In the genomic region with DNA sequence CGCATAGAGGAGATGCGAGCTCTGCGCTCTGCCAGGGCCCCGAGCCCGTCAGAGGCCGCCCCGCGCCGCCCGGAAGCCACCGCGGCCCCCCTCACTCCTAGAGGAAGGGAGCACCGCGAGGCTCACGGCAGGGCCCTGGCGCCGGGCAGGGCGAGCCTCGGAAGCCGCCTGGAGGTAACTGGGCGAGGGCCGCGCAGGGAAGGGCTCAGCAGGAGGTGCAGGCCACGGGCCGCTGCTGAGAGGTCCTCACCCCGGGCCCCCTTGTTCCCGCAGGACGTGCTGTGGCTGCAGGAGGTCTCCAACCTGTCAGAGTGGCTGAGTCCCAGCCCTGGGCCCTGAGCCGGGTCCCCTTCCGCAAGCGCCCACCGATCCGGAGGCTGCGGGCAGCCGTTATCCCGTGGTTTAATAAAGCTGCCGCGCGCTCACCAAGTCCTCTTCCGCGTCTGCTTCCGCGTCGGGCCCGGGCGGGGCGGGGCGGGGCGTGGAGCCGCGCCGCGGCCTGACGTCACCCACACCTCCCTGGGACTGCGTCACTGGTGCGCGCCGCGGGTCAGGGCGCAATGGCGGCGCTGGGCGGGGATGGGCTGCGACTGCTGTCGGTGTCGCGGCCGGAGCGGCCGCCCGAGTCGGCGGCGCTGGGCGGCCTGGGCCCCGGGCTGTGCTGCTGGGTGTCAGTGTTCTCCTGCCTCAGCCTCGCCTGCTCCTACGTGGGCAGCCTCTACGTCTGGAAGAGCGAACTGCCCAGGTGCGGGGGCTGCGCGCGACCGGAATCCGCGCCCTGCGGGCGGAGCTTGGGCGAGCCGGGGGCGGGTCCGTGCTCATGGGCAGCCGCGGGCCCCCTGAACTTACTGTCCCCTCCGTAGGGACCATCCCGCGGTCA, we compare ENCODE assay signal across 8 cellular contexts. TPM values are rescaled to one million over a fixed set of nuclear protein-coding genes. Genes with fewer than 3 reads are reported as not detected.
DNase-seq lines count a peak whose midpoint lies in the region; ATAC-seq and TF ChIP-seq lines count a peak whose summit lies in the region.

TSS of gene RCE1 (plus strand) at position 546 of the 880 bp plus-strand sequence. CDS start at position 561, 15 bp downstream.

- peaks cover 13% of the 10 kb centered on the region for H3K36me3 ChIP-seq in H7 (replicated peaks; ENCODE audit: control insufficient read depth, insufficient read depth, low read length)

- H3K27me3 ChIP-seq in H7 (ENCODE audit: control insufficient read depth, insufficient read depth, low read length), result no peaks in the 10 kb centered on the region

- peak; percentile 93 for ATAC-seq in omental fat pad (ENCODE audit: low FRiP score)

- H3K27ac ChIP-seq in temporal lobe (ENCODE audit: low read depth, low read length), result peak within 1 kb of the TSS; percentile 90

- no peaks in the 10 kb centered on the region for H3K9me3 Mint-ChIP-seq in activated naive CD4-positive, alpha-beta T cell treated with anti-CD3 and anti-CD28 coated beads for 36 hours

- no peak for TF ChIP-seq CTCF in omental fat pad (IDR thresholded peaks at IDR 0.05)

- peak within 1 kb of the TSS; percentile 90 for H3K27ac Mint-ChIP-seq in activated naive CD4-positive, alpha-beta T cell treated with anti-CD3 and anti-CD28 coated beads for 36 hours

- peak within 1 kb of the TSS; percentile 87 for H3K4me3 Mint-ChIP-seq in activated naive CD4-positive, alpha-beta T cell treated with anti-CD3 and anti-CD28 coated beads for 36 hours

- in situ Hi-C loops in G401 (cut with HindIII; ENCODE audit: low sequenced_read_pairs), result no loop called here

- no peaks in the 10 kb centered on the region for H3K27me3 Mint-ChIP-seq in activated naive CD4-positive, alpha-beta T cell treated with anti-CD3 and anti-CD28 coated beads for 36 hours (ENCODE audit: low read depth)

- intact Hi-C loops in activated naive CD4-positive, alpha-beta T cell treated with anti-CD3 and anti-CD28 coated beads for 36 hours (cut with micrococcal nuclease), result loop anchor here (1.0 to 5.0 kb wide), 7 partner anchors 13 to 276 kb away; partner anchors contain the start of genes KDM2A, PC and RBM14

- peaks cover 21% of the 10 kb centered on the region for H3K36me3 Mint-ChIP-seq in activated naive CD4-positive, alpha-beta T cell treated with anti-CD3 and anti-CD28 coated beads for 36 hours (ENCODE audit: low read depth)

- peak within 1 kb of the TSS; percentile 100 for H3K4me3 ChIP-seq in H7 (ENCODE audit: insufficient read depth, low read depth, low read length)

- H3K4me1 Mint-ChIP-seq in activated naive CD4-positive, alpha-beta T cell treated with anti-CD3 and anti-CD28 coated beads for 36 hours (ENCODE audit: low read depth), result peaks cover 47% of the 10 kb centered on the region

- DNase-seq in G401 (ENCODE audit: low spot score), result peak; percentile 86
- peak; percentile 99 for DNase-seq in H7
- peak; percentile 85 for DNase-seq in M059J (ENCODE audit: low read depth)
- peak; percentile 84 for DNase-seq in SK-N-DZ (ENCODE audit: low spot score)
- peak; percentile 91 for DNase-seq in activated naive CD4-positive, alpha-beta T cell treated with anti-CD3 and anti-CD28 coated beads for 36 hours
- DNase-seq in germinal center (ENCODE audit: low spot score), result peak; percentile 94
- DNase-seq in omental fat pad (ENCODE audit: low spot score), result peak; percentile 68

- CTCF ChIA-PET in activated naive CD4-positive, alpha-beta T cell treated with anti-CD3 and anti-CD28 coated beads for 36 hours (lab: Charles Lee), result interaction anchor here (1.2 to 1.8 kb wide), 3 partner anchors 10 to 133 kb away, joined by 3 to 5 read pairs (median 4); no protein-coding TSS in a partner anchor

RNA-seq across cellular contexts. Expression of gene RCE1, which starts in this region (rescaled TPM):
- total RNA-seq in G401 (2014; rRNA removed; shearing (Covaris generic)), result 32.7 and 40.2 TPM in 2 replicates
- total RNA-seq in H7 (2014; rRNA removed; shearing (Covaris generic)), result 43.1 and 50.6 TPM in 2 replicates
- total RNA-seq in M059J (2014; rRNA removed; shearing (Covaris generic)), result 21.3 and 32.3 TPM in 2 replicates
- polyA plus RNA-seq in SK-N-DZ (2014; cell fraction: cytosol; rRNA removed), result 25.7 and 35.1 TPM in 2 replicates
- 57.7 and 67.7 TPM in 2 replicates for polyA plus RNA-seq in SK-N-DZ (2014; cell fraction: nucleus; rRNA removed)
- 10 to 100 TPM; 19.3 to 20.6 TPM for total RNA-seq in activated naive CD4-positive, alpha-beta T cell treated with anti-CD3 and anti-CD28 coated beads for 36 hours
- 10 to 100 TPM; 12.8 to 20.4 (median 14.5) TPM for total RNA-seq in omental fat pad
- 13.8 TPM for total RNA-seq in temporal lobe

Comparison
In these comparisons a context has a peak if more than half of its experiments do, and no peak if none do; other contexts are left out.
1. Peak in every context shown above with its lines: DNase-seq, ATAC-seq, H3K4me3 ChIP-seq and H3K27ac ChIP-seq.